In genomic region chr10:129467346-129468119, GRCh38 we compare ENCODE assay signal across 8 cellular contexts. TPM values are rescaled to one million over a fixed set of nuclear protein-coding genes. Genes with fewer than 3 reads are reported as not detected.
A peak's percentile ranks its signal among the peaks of the same experiment; 100 is the strongest.
DNase-seq lines count a peak whose midpoint lies in the region; TF ChIP-seq lines count a peak whose summit lies in the region.

No MANE protein-coding gene starts in this region.

- peak overlapping the region; percentile 82 for H3K4me3 Mint-ChIP-seq in activated naive CD4-positive, alpha-beta T cell treated with anti-CD3 and anti-CD28 coated beads, Interleukin-2, amount 10 ng/mL, durations not matched to agents 7 days and 5 days
- H3K4me3 Mint-ChIP-seq in immature natural killer cell, result peak overlapping the region; percentile 83 to 88 (median 85)

- TF ChIP-seq CTCF in HL-60 (IDR thresholded peaks at IDR 0.05; ENCODE audit: insufficient read depth, low read length) (no peak), ascending aorta (IDR thresholded peaks at IDR 0.05) (no peak), smooth muscle cell (IDR thresholded peaks at IDR 0.05; ENCODE audit: borderline replicate concordance, insufficient read depth, poor library complexity, severe bottlenecking) (no peak)

- H3K9me3 Mint-ChIP-seq in activated naive CD4-positive, alpha-beta T cell treated with anti-CD3 and anti-CD28 coated beads, Interleukin-2, amount 10 ng/mL, durations not matched to agents 7 days and 5 days, result no peaks in the 10 kb centered on the region
- no peaks in the 10 kb centered on the region for H3K9me3 Mint-ChIP-seq in immature natural killer cell

- H3K9ac ChIP-seq in smooth muscle cell (ENCODE audit: low read depth), result peak overlapping the region; percentile 54

- H3K27me3 Mint-ChIP-seq in activated naive CD4-positive, alpha-beta T cell treated with anti-CD3 and anti-CD28 coated beads, Interleukin-2, amount 10 ng/mL, durations not matched to agents 7 days and 5 days, result peaks cover 19% of the 10 kb centered on the region
- H3K27me3 Mint-ChIP-seq in immature natural killer cell (ENCODE audit: low read depth in 3 of 3), result peaks cover 0 to 9% (median 6%) of the 10 kb centered on the region in 3 donors

- peak overlapping the region; percentile 69 for H3K27ac ChIP-seq in HL-60 (replicated peaks)
- H3K27ac ChIP-seq in ascending aorta, result peak overlapping the region; percentile 78 to 88
- H3K27ac ChIP-seq in smooth muscle cell (ENCODE audit: low read depth), result no peak overlapping the region

- WGBS in smooth muscle cell (ENCODE audit: low lambda C conversion rate), result 70% methylated on average over 17 of the region's 26 CpGs

- no peaks in the 10 kb centered on the region for H3F3A ChIP-seq in smooth muscle cell (ENCODE audit: low read depth)

- peaks cover 12% of the 10 kb centered on the region for H3K36me3 Mint-ChIP-seq in activated naive CD4-positive, alpha-beta T cell treated with anti-CD3 and anti-CD28 coated beads, Interleukin-2, amount 10 ng/mL, durations not matched to agents 7 days and 5 days
- H3K36me3 Mint-ChIP-seq in immature natural killer cell, result peaks cover 3 to 9% (median 8%) of the 10 kb centered on the region in 3 donors

- H4K20me1 ChIP-seq in smooth muscle cell (ENCODE audit: low read depth), result no peaks in the 10 kb centered on the region

- H3K27ac Mint-ChIP-seq in activated naive CD4-positive, alpha-beta T cell treated with anti-CD3 and anti-CD28 coated beads, Interleukin-2, amount 10 ng/mL, durations not matched to agents 7 days and 5 days, result peak overlapping the region; percentile 87
- H3K27ac Mint-ChIP-seq in immature natural killer cell, result peak overlapping the region; percentile 65 to 89 (median 84)

- peaks cover 14% of the 10 kb centered on the region for H3K4me1 Mint-ChIP-seq in activated naive CD4-positive, alpha-beta T cell treated with anti-CD3 and anti-CD28 coated beads, Interleukin-2, amount 10 ng/mL, durations not matched to agents 7 days and 5 days
- peaks cover 8 to 11% of the 10 kb centered on the region in 2 donors for H3K4me1 Mint-ChIP-seq in immature natural killer cell

- no peaks in the 10 kb centered on the region for H3K27me3 ChIP-seq in HL-60 (ENCODE audit: insufficient read depth, poor library complexity, severe bottlenecking)
- H3K27me3 ChIP-seq in ascending aorta, result no peaks in the 10 kb centered on the region
- H3K27me3 ChIP-seq in smooth muscle cell (ENCODE audit: low read depth), result no peaks in the 10 kb centered on the region

- CTCF ChIA-PET in activated naive CD4-positive, alpha-beta T cell treated with anti-CD3 and anti-CD28 coated beads, Interleukin-2, amount 10 ng/mL, durations not matched to agents 7 days and 5 days (lab: Charles Lee), result no interaction called here

- no peaks in the 10 kb centered on the region for H3K79me2 ChIP-seq in smooth muscle cell (ENCODE audit: low read depth)

- H3K36me3 ChIP-seq in ascending aorta (peaks cover 5 to 8% of the 10 kb centered on the region in 2 donors), smooth muscle cell (ENCODE audit: low read depth) (no peaks in the 10 kb centered on the region)

- H3K4me1 ChIP-seq in ascending aorta (peaks cover 5 to 9% of the 10 kb centered on the region in 2 donors), smooth muscle cell (ENCODE audit: low read depth) (no peaks in the 10 kb centered on the region)

- intact Hi-C loops in ascending aorta (cut with DNase I), result loop anchor here (1.0 to 5.0 kb wide), 3 partner anchors 370 to 643 kb away; partner anchors contain the start of genes C10orf143 and EBF3

- DNase-seq in activated naive CD4-positive, alpha-beta T cell treated with anti-CD3 and anti-CD28 coated beads, Interleukin-2, amount 10 ng/mL, durations not matched to agents 7 days and 5 days, result no peak
- no peak for DNase-seq in activated naive CD4-positive, alpha-beta T cell treated with Interleukin-2 at 50 U/mL for 16 hours
- DNase-seq in HL-60 (ENCODE audit: low read depth in 1 of 2, low spot score in 1 of 2) (no peak), ascending aorta (ENCODE audit: low spot score in 2 of 2) (no peak), immature natural killer cell (no peak), smooth muscle cell (lab: John Stamatoyannopoulos, UW; ENCODE audit: unreplicated experiment) (no peak), SHP77 (lab: John Stamatoyannopoulos, UW) (no peak), SK-N-DZ (ENCODE audit: low spot score) (no peak)

- peak overlapping the region; percentile 83 for H3K4me3 ChIP-seq in HL-60 (replicated peaks; ENCODE audit: insufficient read depth, low read length)
- H3K4me3 ChIP-seq in ascending aorta, result peak overlapping the region; percentile 59 to 74
- peak overlapping the region; percentile 66 for H3K4me3 ChIP-seq in smooth muscle cell

- H2AFZ ChIP-seq in smooth muscle cell (ENCODE audit: low read depth), result peak overlapping the region; percentile 98

- H3K9me3 ChIP-seq in ascending aorta (no peaks in the 10 kb centered on the region), smooth muscle cell (replicated peaks; ENCODE audit: low read depth) (no peaks in the 10 kb centered on the region)

- H3K4me2 ChIP-seq in smooth muscle cell, result peak overlapping the region; percentile 92

RNA-seq across cellular contexts. Expression of gene MGMT, which starts 0.5 kb away (rescaled TPM):
- total RNA-seq in ascending aorta, result 7.0 TPM
- polyA plus RNA-seq in immature natural killer cell, result 10 to 100 TPM; 33.7 to 69.5 (median 37.5) TPM
- total RNA-seq in smooth muscle cell, result 19.1 and 21.0 TPM in 2 replicates
- polyA plus RNA-seq in smooth muscle cell, result 28.1 and 33.0 TPM in 2 replicates
- 7.3 and 14.0 TPM in 2 replicates for polyA plus RNA-seq in SK-N-DZ (2014; cell fraction: cytosol; rRNA removed)
- 4.6 and 11.9 TPM in 2 replicates for polyA plus RNA-seq in SK-N-DZ (2014; cell fraction: nucleus; rRNA removed)
